Comparison of ENCODE assay signal across 24 cellular contexts in genomic region chrX:57211906-57212305, GRCh38.
"Had no signal": no experiment of that assay in that cellular context is flagged by ENCODE, and none has a peak within 500 bp of the region (broad histone marks: within the 10 kb centered on the region; RNA-seq: fewer than 3 reads in every experiment).

No MANE protein-coding gene starts in this region.

- H3K27me3 Mint-ChIP-seq: activated B cell treated with CpG ODN at 0.5 μM for 24 hours; activated CD4-positive, alpha-beta memory T cell treated with anti-CD3 and anti-CD28 coated beads for 36 hours; activated CD4-positive, alpha-beta T cell treated with anti-CD3 and anti-CD28 coated beads, Interleukin-2, amount 10 ng/mL, durations not matched to agents 7 days and 5 days; activated naive CD4-positive, alpha-beta T cell treated with anti-CD3 and anti-CD28 coated beads, Interleukin-2, amount 10 ng/mL, durations not matched to agents 7 days and 5 days; activated naive CD8-positive, alpha-beta T cell treated with anti-CD3 and anti-CD28 coated beads for 36 hours; central memory CD8-positive, alpha-beta T cell; IgD-negative memory B cell had no signal

- H3K9me3 Mint-ChIP-seq: activated naive CD4-positive, alpha-beta T cell treated with anti-CD3 and anti-CD28 coated beads, Interleukin-2, amount 10 ng/mL, durations not matched to agents 7 days and 5 days; activated T-helper 2 cell treated with anti-CD3 and anti-CD28 coated beads, Interferon-gamma antibody, Interleukin-2, Interleukin-4, amounts not matched to agents 10 μg/mL and 5 μg/mL and 100 μg/mL, durations not matched to agents 14 hours and 24 hours and 36 hours; T-helper 1 cell treated with Interleukin-12 subunit alpha and Interleukin-12 subunit beta and Interleukin-4 antibody, amounts not matched to agents 30 μg/mL and 1 μg/mL, for 36 hours had no signal

- ATAC-seq: activated T-cell treated with anti-CD3 and anti-CD28 coated beads, Interleukin-2, amount 50 U/mL, for 4 hours had no signal

- H3K36me3 Mint-ChIP-seq: activated naive CD4-positive, alpha-beta T cell treated with anti-CD3 and anti-CD28 coated beads, Interleukin-2, amount 10 ng/mL, durations not matched to agents 7 days and 5 days had no signal

- FAIRE-seq: bronchial epithelial cell, RCC 7860 had no signal

- H3K4me3 Mint-ChIP-seq: activated B cell treated with CpG ODN at 0.5 μM for 24 hours; activated CD4-positive, alpha-beta memory T cell treated with anti-CD3 and anti-CD28 coated beads for 36 hours; activated CD4-positive, alpha-beta T cell treated with anti-CD3 and anti-CD28 coated beads, Interleukin-2, amount 10 ng/mL, durations not matched to agents 7 days and 5 days; activated naive CD4-positive, alpha-beta T cell treated with anti-CD3 and anti-CD28 coated beads, Interleukin-2, amount 10 ng/mL, durations not matched to agents 7 days and 5 days; activated naive CD8-positive, alpha-beta T cell treated with anti-CD3 and anti-CD28 coated beads for 36 hours; activated T-cell treated with anti-CD3 and anti-CD28 coated beads, Interleukin-2, amount 50 U/mL, for 4 hours; central memory CD8-positive, alpha-beta T cell; IgD-negative memory B cell; T-helper 1 cell treated with Interleukin-12 subunit alpha and Interleukin-12 subunit beta and Interleukin-4 antibody, amounts not matched to agents 30 μg/mL and 1 μg/mL, for 36 hours had no signal

- DNase-seq: activated B cell treated with CpG ODN at 0.5 μM for 24 hours; activated CD4-positive, alpha-beta memory T cell treated with anti-CD3 and anti-CD28 coated beads for 36 hours; activated CD4-positive, alpha-beta T cell treated with anti-CD3 and anti-CD28 coated beads, Interleukin-2, amount 10 ng/mL, durations not matched to agents 7 days and 5 days; activated CD8-positive, alpha-beta memory T cell treated with anti-CD3 and anti-CD28 coated beads for 24 hours; activated gamma-delta T cell treated with Interleukin-2 at 50 U/mL for 16 hours; activated naive CD4-positive, alpha-beta T cell treated with anti-CD3 and anti-CD28 coated beads, Interleukin-2, amount 10 ng/mL, durations not matched to agents 7 days and 5 days; activated naive CD8-positive, alpha-beta T cell treated with anti-CD3 and anti-CD28 coated beads for 36 hours; activated T-cell treated with anti-CD3 and anti-CD28 coated beads, Interleukin-2, amount 50 U/mL, for 4 hours; anterior cingulate cortex; KG1; NCI-H1092 treated with DMSO at 0.1 percent for 48 hours; NCI-H1417 treated with DMSO at 0.1 percent for 48 hours; NCI-H1694 treated with DMSO at 0.1 percent for 48 hours; NCI-H2029 treated with DMSO at 0.1 percent for 48 hours; NCI-H345; NCI-H510A; NCI-H526 treated with DMSO at 0.1 percent for 48 hours; SHP77 treated with DMSO at 0.1 percent for 48 hours had no signal

- H3K4me1 Mint-ChIP-seq: activated B cell treated with CpG ODN at 0.5 μM for 24 hours; activated CD4-positive, alpha-beta T cell treated with anti-CD3 and anti-CD28 coated beads, Interleukin-2, amount 10 ng/mL, durations not matched to agents 7 days and 5 days; activated naive CD4-positive, alpha-beta T cell treated with anti-CD3 and anti-CD28 coated beads, Interleukin-2, amount 10 ng/mL, durations not matched to agents 7 days and 5 days; activated naive CD8-positive, alpha-beta T cell treated with anti-CD3 and anti-CD28 coated beads for 36 hours; central memory CD8-positive, alpha-beta T cell; IgD-negative memory B cell had no signal

- H3K27ac Mint-ChIP-seq: activated B cell treated with CpG ODN at 0.5 μM for 24 hours; activated CD4-positive, alpha-beta memory T cell treated with anti-CD3 and anti-CD28 coated beads for 36 hours; activated CD4-positive, alpha-beta T cell treated with anti-CD3 and anti-CD28 coated beads, Interleukin-2, amount 10 ng/mL, durations not matched to agents 7 days and 5 days; activated naive CD4-positive, alpha-beta T cell treated with anti-CD3 and anti-CD28 coated beads, Interleukin-2, amount 10 ng/mL, durations not matched to agents 7 days and 5 days; activated naive CD8-positive, alpha-beta T cell treated with anti-CD3 and anti-CD28 coated beads for 36 hours; activated T-helper 2 cell treated with anti-CD3 and anti-CD28 coated beads, Interferon-gamma antibody, Interleukin-2, Interleukin-4, amounts not matched to agents 10 μg/mL and 5 μg/mL and 100 μg/mL, durations not matched to agents 14 hours and 24 hours and 36 hours; IgD-negative memory B cell; T-helper 1 cell treated with Interleukin-12 subunit alpha and Interleukin-12 subunit beta and Interleukin-4 antibody, amounts not matched to agents 30 μg/mL and 1 μg/mL, for 36 hours had no signal
